Comparison of ENCODE assay signal across 13 cellular contexts in genomic region chr11:113014262-113014661, GRCh38. TPM values are rescaled to one million over a fixed set of nuclear protein-coding genes. Genes with fewer than 3 reads are reported as not detected.
DNase-seq lines count a peak whose midpoint lies in the region; ATAC-seq lines count a peak whose summit lies in the region.
"Had no signal": no experiment of that assay in that cellular context is flagged by ENCODE, and none has a peak within 500 bp of the region (broad histone marks: within the 10 kb centered on the region; RNA-seq: fewer than 3 reads in every experiment).

No MANE protein-coding gene starts in this region.

- no peak overlapping the region for H2BK5ac ChIP-seq in mesenchymal stem cell (ENCODE audit: low read depth, low read length, poor library complexity, severe bottlenecking)

- H3K4me3 Mint-ChIP-seq in stimulated activated effector memory CD8-positive, alpha-beta T cell treated with anti-CD3 and anti-CD28 coated beads, Interleukin-12 subunit alpha, Interleukin-12 subunit beta, amount 100 ng/mL, for 72 hours = no peak overlapping the region
- H3K4me3 Mint-ChIP-seq: CD4-positive, alpha-beta memory T cell had no signal

- no peak overlapping the region for H3K27ac ChIP-seq in mesenchymal stem cell (ENCODE audit: low read length, poor library complexity, severe bottlenecking)
- H3K27ac ChIP-seq: left lung had no signal

- H3K4me2 ChIP-seq in mesenchymal stem cell (ENCODE audit: low read length, poor library complexity, severe bottlenecking) = no peak overlapping the region

- H3K9me3 ChIP-seq in mesenchymal stem cell (ENCODE audit: control insufficient read depth, low read length) = no peaks in the 10 kb centered on the region
- H3K9me3 ChIP-seq: gastroesophageal sphincter, left lung had no signal

- H3K4ac ChIP-seq in mesenchymal stem cell (ENCODE audit: low read depth in 1 of 2, low read length in 2 of 2) = no peak overlapping the region

- H3K14ac ChIP-seq in mesenchymal stem cell (ENCODE audit: low read length in 2 of 2) = no peak overlapping the region

- H3K4me3 ChIP-seq in mesenchymal stem cell (ENCODE audit: insufficient read depth in 1 of 2, low read depth in 1 of 2, low read length in 2 of 2) = no peak overlapping the region
- H3K4me3 ChIP-seq: gastroesophageal sphincter, left lung had no signal

- in situ Hi-C loops in SK-MEL-5 (cut with HindIII; ENCODE audit: low pct_unique_long_range_greater_than_20kb, low sequenced_read_pairs) = no loop called here

- no peak overlapping the region for H4K91ac ChIP-seq in mesenchymal stem cell (ENCODE audit: low read length)

- H3K36me3 Mint-ChIP-seq in stimulated activated effector memory CD8-positive, alpha-beta T cell treated with anti-CD3 and anti-CD28 coated beads, Interleukin-12 subunit alpha, Interleukin-12 subunit beta, amount 100 ng/mL, for 72 hours = no peaks in the 10 kb centered on the region
- H3K36me3 Mint-ChIP-seq: CD4-positive, alpha-beta memory T cell had no signal

- no peaks in the 10 kb centered on the region for H3K79me1 ChIP-seq in mesenchymal stem cell (replicated peaks; ENCODE audit: low read length, poor library complexity, severe bottlenecking)

- no peak overlapping the region for H2AK5ac ChIP-seq in mesenchymal stem cell (ENCODE audit: low read length, severe bottlenecking)

- no peak overlapping the region for H3K18ac ChIP-seq in mesenchymal stem cell (ENCODE audit: low read depth in 1 of 2, low read length in 2 of 2)

- no peak overlapping the region for H2BK15ac ChIP-seq in mesenchymal stem cell (ENCODE audit: low read depth, poor library complexity, severe bottlenecking)

- ATAC-seq in stimulated activated effector memory CD8-positive, alpha-beta T cell treated with anti-CD3 and anti-CD28 coated beads, Interleukin-12 subunit alpha, Interleukin-12 subunit beta, amount 100 ng/mL, for 72 hours = no peak
- no peak for ATAC-seq in HG03571 (IDR thresholded peaks at IDR 0.05; ENCODE audit: unreplicated experiment)
- ATAC-seq: left lung had no signal

- H3K9me3 Mint-ChIP-seq in stimulated activated effector memory CD8-positive, alpha-beta T cell treated with anti-CD3 and anti-CD28 coated beads, Interleukin-12 subunit alpha, Interleukin-12 subunit beta, amount 100 ng/mL, for 72 hours = peaks cover 2% of the 10 kb centered on the region

- no peak overlapping the region for H2BK12ac ChIP-seq in mesenchymal stem cell (ENCODE audit: low read length in 2 of 2)

- no peaks in the 10 kb centered on the region for H3K4me1 ChIP-seq in mesenchymal stem cell (ENCODE audit: control insufficient read depth, insufficient read depth, low read depth, low read length)
- H3K4me1 ChIP-seq: left lung had no signal

- no peak overlapping the region for H4K8ac ChIP-seq in mesenchymal stem cell (ENCODE audit: low read length)

- H2BK120ac ChIP-seq in mesenchymal stem cell (ENCODE audit: low read depth, low read length) = no peak overlapping the region

- 28% methylated on average over 3 of the region's 5 CpGs for WGBS in mesenchymal stem cell

- H3K9ac ChIP-seq in mesenchymal stem cell (ENCODE audit: low read length) = no peak overlapping the region

- H2AFZ ChIP-seq in mesenchymal stem cell (ENCODE audit: low read depth, low read length) = no peak overlapping the region

- no peak overlapping the region for H3K27ac Mint-ChIP-seq in stimulated activated effector memory CD8-positive, alpha-beta T cell treated with anti-CD3 and anti-CD28 coated beads, Interleukin-12 subunit alpha, Interleukin-12 subunit beta, amount 100 ng/mL, for 72 hours
- H3K27ac Mint-ChIP-seq: CD4-positive, alpha-beta memory T cell had no signal

- peaks cover 0 to 4% of the 10 kb centered on the region in 2 experiments for H3K27me3 ChIP-seq in mesenchymal stem cell (ENCODE audit: control insufficient read depth in 1 of 2, insufficient read depth in 1 of 2, low read length in 2 of 2)
- H3K27me3 ChIP-seq: gastroesophageal sphincter, left lung had no signal

- DNase-seq in DMS153 (lab: John Stamatoyannopoulos, UW) = peak; percentile 77
- DNase-seq in NCI-H2029 treated with DMSO at 0.1 percent for 48 hours (lab: John Stamatoyannopoulos, UW) = peak; percentile 38
- peak; percentile 2 for DNase-seq in SK-MEL-5 (ENCODE audit: low read depth, low spot score)
- DNase-seq in mesenchymal stem cell = peak; percentile 33
- no peak for DNase-seq in stimulated activated effector memory CD8-positive, alpha-beta T cell treated with anti-CD3 and anti-CD28 coated beads, Interleukin-12 subunit alpha, Interleukin-12 subunit beta, amount 100 ng/mL, for 72 hours (ENCODE audit: low spot score in 2 of 2)
- DNase-seq in stimulated activated naive CD4-positive, alpha-beta T cell treated with Interleukin-2 at 50 U/mL for 16 hours (lab: John Stamatoyannopoulos, UW) = no peak
- DNase-seq in SKM-1 treated with dmso at 0.1 percent for 144 hours (lab: John Stamatoyannopoulos, UW; ENCODE audit: unreplicated experiment) = no peak
- DNase-seq: activated gamma-delta T cell treated with Interleukin-2 at 50 U/mL for 16 hours; CD4-positive, alpha-beta memory T cell; IMR-90 had no signal

- H3K23ac ChIP-seq in mesenchymal stem cell (ENCODE audit: low read length in 2 of 2) = no peak overlapping the region

- H3K36me3 ChIP-seq in mesenchymal stem cell (ENCODE audit: control insufficient read depth in 1 of 2, insufficient read depth in 2 of 2, low read depth in 1 of 2, low read length in 2 of 2) = no peaks in the 10 kb centered on the region
- H3K36me3 ChIP-seq: gastroesophageal sphincter, left lung had no signal

- H3K4me1 Mint-ChIP-seq in stimulated activated effector memory CD8-positive, alpha-beta T cell treated with anti-CD3 and anti-CD28 coated beads, Interleukin-12 subunit alpha, Interleukin-12 subunit beta, amount 100 ng/mL, for 72 hours = no peaks in the 10 kb centered on the region
- H3K4me1 Mint-ChIP-seq: CD4-positive, alpha-beta memory T cell had no signal

RNA-seq across cellular contexts. Expression of gene NCAM1, which starts 53.0 kb away (rescaled TPM):
- 0.24 TPM in 1 of 2 replicates, not detected in the other for total RNA-seq in SK-MEL-5 (2014; rRNA removed; shearing (Covaris generic))
- 0.05 TPM in 1 of 2 replicates, not detected in the other for polyA plus RNA-seq in SK-MEL-5 (2015; cell fraction: cytosol; rRNA removed)
- 0.09 TPM in 1 of 2 replicates, not detected in the other for polyA plus RNA-seq in SK-MEL-5 (2015; cell fraction: nucleus; rRNA removed)
- polyA plus RNA-seq in mesenchymal stem cell (2013, experiment 1 of 2) = 14.3 TPM
- 13.6 TPM for polyA plus RNA-seq in mesenchymal stem cell (2013, experiment 2 of 2)
- polyA plus RNA-seq: CD4-positive, alpha-beta memory T cell had no signal

Comparison
In these comparisons a context has a peak if more than half of its experiments do, and no peak if none do; other contexts are left out.
1. DNase-seq: peak in DMS153 (single experiment), NCI-H2029 treated with DMSO at 0.1 percent for 48 hours (single experiment), SK-MEL-5 (single experiment) and mesenchymal stem cell (single experiment); none in stimulated activated effector memory CD8-positive, alpha-beta T cell treated with anti-CD3 and anti-CD28 coated beads, Interleukin-12 subunit alpha, Interleukin-12 subunit beta, amount 100 ng/mL, for 72 hours (0 of 2), stimulated activated naive CD4-positive, alpha-beta T cell treated with Interleukin-2 at 50 U/mL for 16 hours (single experiment) and SKM-1 treated with dmso at 0.1 percent for 144 hours (single experiment).